8 cellular contexts compared by ENCODE assay signal in the genomic region with DNA sequence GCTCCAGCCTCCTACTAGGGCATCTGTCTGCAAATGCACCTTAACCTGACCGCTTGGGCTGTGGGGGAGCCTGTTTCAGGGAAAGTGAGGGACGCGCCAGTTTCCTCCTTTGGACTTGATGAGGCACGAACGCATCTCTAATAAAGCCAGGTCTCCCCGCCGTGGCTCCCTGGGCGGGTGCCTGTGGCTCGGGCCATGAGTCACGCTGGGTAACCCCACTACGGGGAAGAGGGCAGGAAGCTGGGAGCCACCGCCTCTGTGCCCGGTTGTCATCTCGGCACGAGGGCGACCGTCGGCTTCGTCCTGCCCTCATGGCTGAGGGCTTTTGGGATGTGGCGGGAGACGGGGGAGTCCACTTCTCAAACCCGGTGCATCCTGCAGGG. TPM values are rescaled to one million over a fixed set of nuclear protein-coding genes. Genes with fewer than 3 reads are reported as not detected.
DNase-seq lines count a peak whose midpoint lies in the region; ATAC-seq and TF ChIP-seq lines count a peak whose summit lies in the region.

No MANE protein-coding gene starts in this region.

- DNase-seq in activated naive CD4-positive, alpha-beta T cell treated with anti-CD3 and anti-CD28 coated beads for 36 hours, result peak; percentile 94
- peak; percentile 22 to 79 (median 40) for DNase-seq in naive thymus-derived CD4-positive, alpha-beta T cell
- DNase-seq in suprapubic skin (ENCODE audit: low spot score in 2 of 2), result no peak
- DNase-seq in cerebellar cortex (ENCODE audit: low spot score), result no peak
- DNase-seq in ecto neural progenitor cell (ENCODE audit: low spot score), result no peak

- H3K36me3 Mint-ChIP-seq in T-helper 1 cell treated with Interleukin-12 subunit alpha and Interleukin-12 subunit beta and Interleukin-4 antibody, amounts not matched to agents 30 μg/mL and 1 μg/mL, for 36 hours (ENCODE audit: low read depth), result peaks cover 13% of the 10 kb centered on the region
- H3K36me3 Mint-ChIP-seq in activated naive CD4-positive, alpha-beta T cell treated with anti-CD3 and anti-CD28 coated beads for 36 hours (ENCODE audit: low read depth), result peaks cover 14% of the 10 kb centered on the region
- H3K36me3 Mint-ChIP-seq in naive thymus-derived CD4-positive, alpha-beta T cell, result peaks cover 0 to 8% (median 0%) of the 10 kb centered on the region in 5 donors

- H3K27ac Mint-ChIP-seq in T-helper 1 cell treated with Interleukin-12 subunit alpha and Interleukin-12 subunit beta and Interleukin-4 antibody, amounts not matched to agents 30 μg/mL and 1 μg/mL, for 36 hours, result peak overlapping the region; percentile 92
- H3K27ac Mint-ChIP-seq in activated naive CD4-positive, alpha-beta T cell treated with anti-CD3 and anti-CD28 coated beads for 36 hours, result peak overlapping the region; percentile 91
- H3K27ac Mint-ChIP-seq in naive thymus-derived CD4-positive, alpha-beta T cell, result peak overlapping the region; percentile 72 to 93 (median 91)

- no peaks in the 10 kb centered on the region for H3K9me3 ChIP-seq in naive thymus-derived CD4-positive, alpha-beta T cell (ENCODE audit: control insufficient read depth in 2 of 3, low read length in 3 of 3)
- H3K9me3 ChIP-seq in suprapubic skin, result no peaks in the 10 kb centered on the region

- peak overlapping the region; percentile 73 for H3K4me3 Mint-ChIP-seq in T-helper 1 cell treated with Interleukin-12 subunit alpha and Interleukin-12 subunit beta and Interleukin-4 antibody, amounts not matched to agents 30 μg/mL and 1 μg/mL, for 36 hours
- peak overlapping the region; percentile 57 for H3K4me3 Mint-ChIP-seq in activated naive CD4-positive, alpha-beta T cell treated with anti-CD3 and anti-CD28 coated beads for 36 hours
- H3K4me3 Mint-ChIP-seq in naive thymus-derived CD4-positive, alpha-beta T cell, result peak overlapping the region; percentile 69 to 83 (median 78)

- peak overlapping the region; percentile 72 for H3K27ac ChIP-seq in naive thymus-derived CD4-positive, alpha-beta T cell (ENCODE audit: low read depth, low read length)
- H3K27ac ChIP-seq in suprapubic skin, result peak overlapping the region; percentile 60

- no peaks in the 10 kb centered on the region for H3K36me3 ChIP-seq in naive thymus-derived CD4-positive, alpha-beta T cell (ENCODE audit: control insufficient read depth in 2 of 3, insufficient read depth in 3 of 3, low read length in 3 of 3)
- peaks cover 6% of the 10 kb centered on the region for H3K36me3 ChIP-seq in suprapubic skin

- WGBS in suprapubic skin, result no CpG with 5 or more reads among the region's 22 CpGs

- peaks cover 28% of the 10 kb centered on the region for H3K4me1 Mint-ChIP-seq in T-helper 1 cell treated with Interleukin-12 subunit alpha and Interleukin-12 subunit beta and Interleukin-4 antibody, amounts not matched to agents 30 μg/mL and 1 μg/mL, for 36 hours (ENCODE audit: low read depth)
- H3K4me1 Mint-ChIP-seq in activated naive CD4-positive, alpha-beta T cell treated with anti-CD3 and anti-CD28 coated beads for 36 hours (ENCODE audit: low read depth), result peaks cover 73% of the 10 kb centered on the region
- peaks cover 27 to 75% (median 43%) of the 10 kb centered on the region in 7 donors for H3K4me1 Mint-ChIP-seq in naive thymus-derived CD4-positive, alpha-beta T cell

- TF ChIP-seq EP300 in suprapubic skin (IDR thresholded peaks at IDR 0.05), result no peak

- no peak for TF ChIP-seq CTCF in suprapubic skin (IDR thresholded peaks at IDR 0.05)

- H3K27me3 ChIP-seq in naive thymus-derived CD4-positive, alpha-beta T cell (ENCODE audit: control insufficient read depth in 2 of 2, insufficient read depth in 2 of 2, low read length in 2 of 2), result no peaks in the 10 kb centered on the region
- no peaks in the 10 kb centered on the region for H3K27me3 ChIP-seq in suprapubic skin

- no peaks in the 10 kb centered on the region for H3K27me3 Mint-ChIP-seq in T-helper 1 cell treated with Interleukin-12 subunit alpha and Interleukin-12 subunit beta and Interleukin-4 antibody, amounts not matched to agents 30 μg/mL and 1 μg/mL, for 36 hours (ENCODE audit: low read depth)
- H3K27me3 Mint-ChIP-seq in activated naive CD4-positive, alpha-beta T cell treated with anti-CD3 and anti-CD28 coated beads for 36 hours (ENCODE audit: low read depth), result no peaks in the 10 kb centered on the region
- H3K27me3 Mint-ChIP-seq in naive thymus-derived CD4-positive, alpha-beta T cell, result no peaks in the 10 kb centered on the region

- H3K4me3 ChIP-seq in naive thymus-derived CD4-positive, alpha-beta T cell (ENCODE audit: low read length), result peak overlapping the region; percentile 62
- H3K4me3 ChIP-seq in suprapubic skin, result no peak overlapping the region

- CTCF ChIA-PET in activated naive CD4-positive, alpha-beta T cell treated with anti-CD3 and anti-CD28 coated beads for 36 hours (lab: Charles Lee), result interaction anchor here (0.7 to 1.7 kb wide), 3 partner anchors 10 to 50 kb away, joined by 3 to 4 read pairs (median 3); no protein-coding TSS in a partner anchor
- CTCF ChIA-PET in naive thymus-derived CD4-positive, alpha-beta T cell (lab: Charles Lee), result interaction anchor here (0.7 to 1.7 kb wide), 4 partner anchors 43 to 98 kb away, joined by 3 to 6 read pairs (median 4); no protein-coding TSS in a partner anchor

- TF ChIP-seq POLR2A in suprapubic skin (IDR thresholded peaks at IDR 0.05) (no peak), GM18505 (IDR thresholded peaks at IDR 0.05; ENCODE audit: borderline replicate concordance, extremely low read depth, insufficient read depth, insufficient read length) (no peak)

- intact Hi-C loops in activated naive CD4-positive, alpha-beta T cell treated with anti-CD3 and anti-CD28 coated beads for 36 hours (cut with micrococcal nuclease), result loop anchor here (1.0 to 5.0 kb wide), 5 partner anchors 12 to 494 kb away; partner anchors contain the start of gene ABCA2
- intact Hi-C loops in naive thymus-derived CD4-positive, alpha-beta T cell (cut with micrococcal nuclease), result loop anchor here (1.0 to 10.0 kb wide), 5 partner anchors 12 to 351 kb away; partner anchors contain the start of genes NOTCH1 (in 1 of the 2), SNAPC4 (in 1 of the 2) and TRAF2 (in 1 of the 2)

- POLR2A ChIA-PET in naive thymus-derived CD4-positive, alpha-beta T cell (lab: Charles Lee), result interaction anchor here (0.9 to 2.0 kb wide), 4 partner anchors 10 to 707 kb away, joined by 3 to 8 read pairs (median 3); partner anchors contain the start of gene TUBB4B

- H3K9me3 Mint-ChIP-seq in T-helper 1 cell treated with Interleukin-12 subunit alpha and Interleukin-12 subunit beta and Interleukin-4 antibody, amounts not matched to agents 30 μg/mL and 1 μg/mL, for 36 hours, result no peaks in the 10 kb centered on the region
- H3K9me3 Mint-ChIP-seq in activated naive CD4-positive, alpha-beta T cell treated with anti-CD3 and anti-CD28 coated beads for 36 hours, result no peaks in the 10 kb centered on the region
- H3K9me3 Mint-ChIP-seq in naive thymus-derived CD4-positive, alpha-beta T cell, result no peaks in the 10 kb centered on the region

- H3K4me1 ChIP-seq in naive thymus-derived CD4-positive, alpha-beta T cell (ENCODE audit: control insufficient read depth in 2 of 2, insufficient read depth in 2 of 2, low read length in 2 of 2), result peaks cover 66 to 86% of the 10 kb centered on the region in 2 donors
- H3K4me1 ChIP-seq in suprapubic skin, result peaks cover 91% of the 10 kb centered on the region

- peak; percentile 76 for ATAC-seq in naive thymus-derived CD4-positive, alpha-beta T cell
- no peak for ATAC-seq in GM18868 (IDR thresholded peaks at IDR 0.05; ENCODE audit: unreplicated experiment)
- ATAC-seq in GM18505 (IDR thresholded peaks at IDR 0.05; ENCODE audit: unreplicated experiment), result no peak

RNA-seq across cellular contexts. Expression of gene NOTCH1, which starts 12.1 kb away (rescaled TPM):
- 10 to 100 TPM; 71.4 to 80.2 TPM for total RNA-seq in activated naive CD4-positive, alpha-beta T cell treated with anti-CD3 and anti-CD28 coated beads for 36 hours
- 10 to 100 TPM; 49.7 to 92.9 (median 58.0) TPM for total RNA-seq in naive thymus-derived CD4-positive, alpha-beta T cell
- 1 to 10 TPM; 1.9 to 7.1 TPM for polyA plus RNA-seq in naive thymus-derived CD4-positive, alpha-beta T cell
- 100 to 1,000 TPM in 3 of 4 donors, 10 to 100 TPM in 1; 71.0 to 160 (median 114) TPM for total RNA-seq in suprapubic skin

RNA-seq across cellular contexts. Expression of gene SEC16A, which starts 50.9 kb away (rescaled TPM):
- total RNA-seq in activated naive CD4-positive, alpha-beta T cell treated with anti-CD3 and anti-CD28 coated beads for 36 hours, result 10 to 100 TPM; 44.1 to 47.3 TPM
- total RNA-seq in naive thymus-derived CD4-positive, alpha-beta T cell, result 10 to 100 TPM; 79.8 to 88.5 (median 86.1) TPM
- polyA plus RNA-seq in naive thymus-derived CD4-positive, alpha-beta T cell, result 10 to 100 TPM; 25.4 to 42.9 TPM
- 10 to 100 TPM; 58.0 to 89.3 (median 75.0) TPM for total RNA-seq in suprapubic skin

Comparison
In these comparisons a context has a peak if more than half of its experiments do, and no peak if none do; other contexts are left out.
1. DNase-seq: peak in activated naive CD4-positive, alpha-beta T cell treated with anti-CD3 and anti-CD28 coated beads for 36 hours (single experiment) and naive thymus-derived CD4-positive, alpha-beta T cell (9 of 9); none in suprapubic skin (0 of 2), cerebellar cortex (single experiment) and ecto neural progenitor cell (single experiment).
2. Peak in every context shown above with its lines, with median percentiles within 50 percentile points of each other: H3K27ac Mint-ChIP-seq and H3K4me3 Mint-ChIP-seq.